In genomic region chr12:100955139-100955538, GRCh38 we compare ENCODE assay signal across 15 cellular contexts.
DNase-seq lines count a peak whose midpoint lies in the region; ATAC-seq and TF ChIP-seq lines count a peak whose summit lies in the region.
"Had no signal": no experiment of that assay in that cellular context is flagged by ENCODE, and none has a peak within 500 bp of the region (broad histone marks: within the 10 kb centered on the region; RNA-seq: fewer than 3 reads in every experiment).

No MANE protein-coding gene starts in this region.

- H3F3A ChIP-seq in GM23248 (ENCODE audit: insufficient read depth) = peaks cover 6% of the 10 kb centered on the region; the same call in 1 of the 2 replicates
- no peaks in the 10 kb centered on the region; the same call in none of the 2 replicates for H3F3A ChIP-seq in MM.1S (ENCODE audit: insufficient read depth, low read length)

- H3K36me3 ChIP-seq in GM23248 (ENCODE audit: low read depth) (no peaks in the 10 kb centered on the region), RWPE2 (ENCODE audit: low read depth) (no peaks in the 10 kb centered on the region), osteoblast (ENCODE audit: insufficient read depth, low read length) (no peaks in the 10 kb centered on the region), MM.1S (replicated peaks; ENCODE audit: insufficient read depth, low read length) (no peaks in the 10 kb centered on the region)
- no peaks in the 10 kb centered on the region for H3K36me3 ChIP-seq in effector memory CD4-positive, alpha-beta T cell (ENCODE audit: control insufficient read depth, insufficient read depth, low read length)

- H3K79me2 ChIP-seq in GM23248 (ENCODE audit: insufficient read depth) = no peaks in the 10 kb centered on the region
- H3K79me2 ChIP-seq in osteoblast (ENCODE audit: insufficient read depth, low read length) = no peaks in the 10 kb centered on the region
- no peaks in the 10 kb centered on the region for H3K79me2 ChIP-seq in MM.1S (ENCODE audit: low read length)

- H4K20me1 ChIP-seq in GM23248 (ENCODE audit: insufficient read depth) (no peaks in the 10 kb centered on the region), osteoblast (ENCODE audit: insufficient read depth, low read length) (no peaks in the 10 kb centered on the region), MM.1S (ENCODE audit: insufficient read depth, low read length) (no peaks in the 10 kb centered on the region)

- DNase-seq in GM23248 = peak; percentile 43
- DNase-seq in RWPE2 (ENCODE audit: low spot score) = no peak
- DNase-seq in epithelial cell of proximal tubule (ENCODE audit: low read depth) = peak; percentile 3
- DNase-seq in osteoblast (ENCODE audit: insufficient read length, low spot score, missing footprints) = no peak
- DNase-seq in occipital lobe (lab: John Stamatoyannopoulos, UW) = no peak
- DNase-seq in MM.1S = no peak
- no peak for DNase-seq in effector memory CD4-positive, alpha-beta T cell
- DNase-seq: activated CD8-positive, alpha-beta memory T cell treated with anti-CD3 and anti-CD28 coated beads, Interleukin-2, amount 50 U/mL, for 4 hours; CD4-positive, CD25-positive, alpha-beta regulatory T cell; hypothalamus; NCI-H2171 treated with DMSO at 0.1 percent for 48 hours; retina had no signal

- peak; percentile 45; the same call in 1 of the 3 replicates for ATAC-seq in RWPE2 (ENCODE audit: low read depth)
- ATAC-seq in HG02798 (IDR thresholded peaks at IDR 0.05; ENCODE audit: poor library complexity, unreplicated experiment) = no peak
- ATAC-seq: Panc1 had no signal

- H3K9me3 ChIP-seq in GM23248 (ENCODE audit: low read depth) = no peaks in the 10 kb centered on the region
- H3K9me3 ChIP-seq in RWPE2 (ENCODE audit: severe bottlenecking) = no peaks in the 10 kb centered on the region
- no peaks in the 10 kb centered on the region for H3K9me3 ChIP-seq in osteoblast (ENCODE audit: low read depth, low read length)
- no peaks in the 10 kb centered on the region for H3K9me3 ChIP-seq in MM.1S (replicated peaks; ENCODE audit: insufficient read depth, low read length)
- no peaks in the 10 kb centered on the region for H3K9me3 ChIP-seq in effector memory CD4-positive, alpha-beta T cell (ENCODE audit: control insufficient read depth, low read length)

- no peak for TF ChIP-seq CTCF in RWPE2 (IDR thresholded peaks at IDR 0.05; ENCODE audit: poor library complexity, severe bottlenecking)
- no peak for TF ChIP-seq CTCF in epithelial cell of proximal tubule (conservative IDR thresholded peaks at IDR 0.05; ENCODE audit: low read depth, low read length)
- no peak for TF ChIP-seq CTCF in osteoblast (IDR thresholded peaks at IDR 0.05; ENCODE audit: extremely low read depth, low read depth, low read length)
- no peak for TF ChIP-seq CTCF in MM.1S (IDR thresholded peaks at IDR 0.05; ENCODE audit: low read length)

- H3K9ac ChIP-seq in GM23248 = no peak overlapping the region
- H3K9ac ChIP-seq in MM.1S (ENCODE audit: low read length) = no peak overlapping the region
- H3K9ac ChIP-seq: KMS-11 had no signal

- H3K27me3 ChIP-seq in GM23248 (replicated peaks; ENCODE audit: insufficient read depth) = no peaks in the 10 kb centered on the region
- H3K27me3 ChIP-seq in RWPE2 (ENCODE audit: insufficient read depth, poor library complexity, severe bottlenecking) = no peaks in the 10 kb centered on the region
- no peaks in the 10 kb centered on the region for H3K27me3 ChIP-seq in osteoblast (ENCODE audit: insufficient read depth, low read length)
- H3K27me3 ChIP-seq in MM.1S (replicated peaks; ENCODE audit: insufficient read depth, low read length) = no peaks in the 10 kb centered on the region
- no peaks in the 10 kb centered on the region for H3K27me3 ChIP-seq in effector memory CD4-positive, alpha-beta T cell (replicated peaks; ENCODE audit: control insufficient read depth, insufficient read depth, low read length, poor library complexity, severe bottlenecking)

- no peak overlapping the region for H3K27ac ChIP-seq in GM23248
- no peak overlapping the region for H3K27ac ChIP-seq in RWPE2 (ENCODE audit: poor library complexity, severe bottlenecking)
- no peak overlapping the region for H3K27ac ChIP-seq in osteoblast (ENCODE audit: low read depth, low read length)
- no peak overlapping the region for H3K27ac ChIP-seq in MM.1S (ENCODE audit: low read length)
- H3K27ac ChIP-seq in effector memory CD4-positive, alpha-beta T cell (ENCODE audit: insufficient read depth, low read length, poor library complexity, severe bottlenecking) = no peak overlapping the region
- H3K27ac ChIP-seq: KMS-11 had no signal

- H3K4me1 ChIP-seq in GM23248 (ENCODE audit: insufficient read depth) = peaks cover 25% of the 10 kb centered on the region; the same call in 1 of the 2 replicates
- H3K4me1 ChIP-seq in RWPE2 (ENCODE audit: insufficient read depth, poor library complexity, severe bottlenecking) = no peaks in the 10 kb centered on the region
- H3K4me1 ChIP-seq in osteoblast (ENCODE audit: insufficient read depth, low read length) = peaks cover 9% of the 10 kb centered on the region
- H3K4me1 ChIP-seq in MM.1S (ENCODE audit: low read length) = peaks cover 35% of the 10 kb centered on the region
- H3K4me1 ChIP-seq in effector memory CD4-positive, alpha-beta T cell (ENCODE audit: control insufficient read depth, insufficient read depth, low read length, poor library complexity, severe bottlenecking) = no peaks in the 10 kb centered on the region

- WGBS in GM23248 (ENCODE audit: low coverage in 1 of 2, low lambda C conversion rate in 2 of 2, missing lambda C conversion rate in 2 of 2), 2 experiments = 65 to 72% methylated on average over 4 of the region's 4 CpGs

- H3K9me2 ChIP-seq in GM23248 (ENCODE audit: insufficient read depth) (no peaks in the 10 kb centered on the region), MM.1S (replicated peaks; ENCODE audit: insufficient read depth, low read length) (no peaks in the 10 kb centered on the region)

- H3K4me2 ChIP-seq in GM23248 (ENCODE audit: unreplicated experiment) (no peak overlapping the region), osteoblast (ENCODE audit: insufficient read depth, low read length) (peak overlapping the region; percentile 9), MM.1S (ENCODE audit: low read depth, low read length) (no peak overlapping the region)
- H3K4me2 ChIP-seq: KMS-11 had no signal

- H3K4me3 ChIP-seq in GM23248 (no peak overlapping the region), RWPE2 (ENCODE audit: severe bottlenecking) (no peak overlapping the region), epithelial cell of proximal tubule (ENCODE audit: low read depth, low read length) (no peak overlapping the region), osteoblast (ENCODE audit: insufficient read depth, low read length) (no peak overlapping the region), MM.1S (ENCODE audit: low read length) (no peak overlapping the region)
- H3K4me3 ChIP-seq in effector memory CD4-positive, alpha-beta T cell (ENCODE audit: insufficient read depth, low read depth, low read length, poor library complexity, severe bottlenecking) = no peak overlapping the region

- in situ Hi-C loops in GM23248 (cut with MboI) = no loop called here

- H2AFZ ChIP-seq in GM23248 (no peak overlapping the region), osteoblast (ENCODE audit: low read length) (no peak overlapping the region), MM.1S (ENCODE audit: low read length) (no peak overlapping the region)

Comparison
In these comparisons a context has a peak if more than half of its experiments do, and no peak if none do; other contexts are left out.
1. DNase-seq: peak in GM23248 (single experiment) and epithelial cell of proximal tubule (single experiment); none in RWPE2 (single experiment), osteoblast (single experiment), occipital lobe (single experiment), MM.1S (single experiment) and effector memory CD4-positive, alpha-beta T cell (0 of 3).